10 cellular contexts compared by ENCODE assay signal in genomic region chr11:27720277-27720830, GRCh38. TPM values are rescaled to one million over a fixed set of nuclear protein-coding genes. Genes with fewer than 3 reads are reported as not detected.
DNase-seq lines count a peak whose midpoint lies in the region; ATAC-seq and TF ChIP-seq lines count a peak whose summit lies in the region.
"Had no signal": no experiment of that assay in that cellular context is flagged by ENCODE, and none has a peak within 500 bp of the region (broad histone marks: within the 10 kb centered on the region; RNA-seq: fewer than 3 reads in every experiment).

No MANE protein-coding gene starts in this region.

- no peak for ATAC-seq in GM19455 (IDR thresholded peaks at IDR 0.05; ENCODE audit: unreplicated experiment)

- no peaks in the 10 kb centered on the region for H3K36me3 ChIP-seq in brain microvascular endothelial cell (replicated peaks)
- H3K36me3 ChIP-seq: HAP-1 had no signal

- H3K27me3 ChIP-seq in brain microvascular endothelial cell (replicated peaks) = no peaks in the 10 kb centered on the region

- H3K27ac ChIP-seq in brain microvascular endothelial cell = no peak overlapping the region

- peak; percentile 61 for DNase-seq in D341Med (ENCODE audit: low spot score)
- DNase-seq in HuH-7.5 (ENCODE audit: low spot score) = peak; percentile 80
- DNase-seq in brain microvascular endothelial cell = peak; percentile 42
- DNase-seq in lung microvascular endothelial cell (ENCODE audit: low read depth in 2 of 2) = peak; percentile 50 to 54
- no peak for DNase-seq in H4 (ENCODE audit: low spot score)
- DNase-seq in putamen (ENCODE audit: low spot score) = no peak
- DNase-seq in pons (ENCODE audit: low spot score) = no peak
- DNase-seq: activated CD4-positive, CD25-positive, alpha-beta regulatory T cell treated with anti-CD3 and anti-CD28 coated beads, Interleukin-2, amount 50 U/mL, for 72 hours had no signal

- no peak overlapping the region for H3K4me3 ChIP-seq in brain microvascular endothelial cell (ENCODE audit: low read depth, low read length)
- H3K4me3 ChIP-seq: HAP-1 had no signal

- in situ Hi-C loops in brain microvascular endothelial cell (cut with HindIII; ENCODE audit: low pct_ligation_motif_present, low sequenced_read_pairs) = loop anchor here (25.0 kb wide), 1 partner anchor 192 kb away; no protein-coding TSS in a partner anchor

- peak; percentile 61 for TF ChIP-seq CTCF in brain microvascular endothelial cell (IDR thresholded peaks at IDR 0.05; ENCODE audit: low read depth, low read length, missing control alignments)

RNA-seq across cellular contexts. Expression of gene BDNF, which starts 20.1 kb away (rescaled TPM):
- under 0.01 and 0.22 TPM in 2 replicates for total RNA-seq in lung microvascular endothelial cell
- total RNA-seq in H4 (2014; rRNA removed; shearing (Covaris generic)) = 10.6 and 16.1 TPM in 2 replicates

Comparison
In these comparisons a context has a peak if more than half of its experiments do, and no peak if none do; other contexts are left out.
1. DNase-seq: peak in D341Med (single experiment), HuH-7.5 (single experiment), brain microvascular endothelial cell (single experiment) and lung microvascular endothelial cell (2 of 2); none in H4 (single experiment), putamen (single experiment) and pons (single experiment).